Comparison of ENCODE assay signal across 1 cellular context in the genomic region with DNA sequence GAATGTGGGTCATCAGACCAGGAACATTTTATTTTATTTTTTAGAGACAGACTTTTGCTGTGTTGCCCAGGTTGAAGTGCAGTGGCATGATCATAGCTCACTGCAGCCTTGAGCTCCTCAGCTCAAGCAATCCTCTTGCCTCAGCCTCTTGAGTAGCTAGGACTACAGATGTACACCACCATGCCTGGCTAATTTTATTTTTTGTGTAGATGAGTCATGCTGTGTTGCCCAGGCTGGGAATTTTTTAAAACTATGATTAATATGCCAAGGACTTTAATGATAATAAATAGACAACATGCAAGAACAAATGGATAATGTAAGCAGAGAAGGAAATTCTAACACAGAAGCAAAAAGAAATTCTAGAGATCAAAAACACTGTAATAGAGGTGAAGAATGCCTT.
TF ChIP-seq lines count a peak whose summit lies in the region.

No MANE protein-coding gene starts in this region.

TF ChIP-seq in WTC11, 78 proteins besides CTCF, POLR2A, EP300 and RAD21 (continued from another document):
- TF ChIP-seq, protein P1, sequence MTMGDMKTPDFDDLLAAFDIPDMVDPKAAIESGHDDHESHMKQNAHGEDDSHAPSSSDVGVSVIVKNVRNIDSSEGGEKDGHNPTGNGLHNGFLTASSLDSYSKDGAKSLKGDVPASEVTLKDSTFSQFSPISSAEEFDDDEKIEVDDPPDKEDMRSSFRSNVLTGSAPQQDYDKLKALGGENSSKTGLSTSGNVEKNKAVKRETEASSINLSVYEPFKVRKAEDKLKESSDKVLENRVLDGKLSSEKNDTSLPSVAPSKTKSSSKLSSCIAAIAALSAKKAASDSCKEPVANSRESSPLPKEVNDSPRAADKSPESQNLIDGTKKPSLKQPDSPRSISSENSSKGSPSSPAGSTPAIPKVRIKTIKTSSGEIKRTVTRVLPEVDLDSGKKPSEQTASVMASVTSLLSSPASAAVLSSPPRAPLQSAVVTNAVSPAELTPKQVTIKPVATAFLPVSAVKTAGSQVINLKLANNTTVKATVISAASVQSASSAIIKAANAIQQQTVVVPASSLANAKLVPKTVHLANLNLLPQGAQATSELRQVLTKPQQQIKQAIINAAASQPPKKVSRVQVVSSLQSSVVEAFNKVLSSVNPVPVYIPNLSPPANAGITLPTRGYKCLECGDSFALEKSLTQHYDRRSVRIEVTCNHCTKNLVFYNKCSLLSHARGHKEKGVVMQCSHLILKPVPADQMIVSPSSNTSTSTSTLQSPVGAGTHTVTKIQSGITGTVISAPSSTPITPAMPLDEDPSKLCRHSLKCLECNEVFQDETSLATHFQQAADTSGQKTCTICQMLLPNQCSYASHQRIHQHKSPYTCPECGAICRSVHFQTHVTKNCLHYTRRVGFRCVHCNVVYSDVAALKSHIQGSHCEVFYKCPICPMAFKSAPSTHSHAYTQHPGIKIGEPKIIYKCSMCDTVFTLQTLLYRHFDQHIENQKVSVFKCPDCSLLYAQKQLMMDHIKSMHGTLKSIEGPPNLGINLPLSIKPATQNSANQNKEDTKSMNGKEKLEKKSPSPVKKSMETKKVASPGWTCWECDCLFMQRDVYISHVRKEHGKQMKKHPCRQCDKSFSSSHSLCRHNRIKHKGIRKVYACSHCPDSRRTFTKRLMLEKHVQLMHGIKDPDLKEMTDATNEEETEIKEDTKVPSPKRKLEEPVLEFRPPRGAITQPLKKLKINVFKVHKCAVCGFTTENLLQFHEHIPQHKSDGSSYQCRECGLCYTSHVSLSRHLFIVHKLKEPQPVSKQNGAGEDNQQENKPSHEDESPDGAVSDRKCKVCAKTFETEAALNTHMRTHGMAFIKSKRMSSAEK (CRISPR knock-in tag; IDR thresholded peaks at IDR 0.05; ENCODE audit: borderline replicate concordance) = no peak
- TF ChIP-seq, protein P2, sequence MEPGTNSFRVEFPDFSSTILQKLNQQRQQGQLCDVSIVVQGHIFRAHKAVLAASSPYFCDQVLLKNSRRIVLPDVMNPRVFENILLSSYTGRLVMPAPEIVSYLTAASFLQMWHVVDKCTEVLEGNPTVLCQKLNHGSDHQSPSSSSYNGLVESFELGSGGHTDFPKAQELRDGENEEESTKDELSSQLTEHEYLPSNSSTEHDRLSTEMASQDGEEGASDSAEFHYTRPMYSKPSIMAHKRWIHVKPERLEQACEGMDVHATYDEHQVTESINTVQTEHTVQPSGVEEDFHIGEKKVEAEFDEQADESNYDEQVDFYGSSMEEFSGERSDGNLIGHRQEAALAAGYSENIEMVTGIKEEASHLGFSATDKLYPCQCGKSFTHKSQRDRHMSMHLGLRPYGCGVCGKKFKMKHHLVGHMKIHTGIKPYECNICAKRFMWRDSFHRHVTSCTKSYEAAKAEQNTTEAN (CRISPR knock-in tag; IDR thresholded peaks at IDR 0.05) = no peak
- TF ChIP-seq, protein P3, sequence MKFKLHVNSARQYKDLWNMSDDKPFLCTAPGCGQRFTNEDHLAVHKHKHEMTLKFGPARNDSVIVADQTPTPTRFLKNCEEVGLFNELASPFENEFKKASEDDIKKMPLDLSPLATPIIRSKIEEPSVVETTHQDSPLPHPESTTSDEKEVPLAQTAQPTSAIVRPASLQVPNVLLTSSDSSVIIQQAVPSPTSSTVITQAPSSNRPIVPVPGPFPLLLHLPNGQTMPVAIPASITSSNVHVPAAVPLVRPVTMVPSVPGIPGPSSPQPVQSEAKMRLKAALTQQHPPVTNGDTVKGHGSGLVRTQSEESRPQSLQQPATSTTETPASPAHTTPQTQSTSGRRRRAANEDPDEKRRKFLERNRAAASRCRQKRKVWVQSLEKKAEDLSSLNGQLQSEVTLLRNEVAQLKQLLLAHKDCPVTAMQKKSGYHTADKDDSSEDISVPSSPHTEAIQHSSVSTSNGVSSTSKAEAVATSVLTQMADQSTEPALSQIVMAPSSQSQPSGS (CRISPR knock-in tag; IDR thresholded peaks at IDR 0.05; ENCODE audit: borderline replicate concordance, low read depth) = no peak
- TF ChIP-seq OVOL2 (CRISPR knock-in tag; IDR thresholded peaks at IDR 0.05; ENCODE audit: borderline replicate concordance) = no peak
- TF ChIP-seq, protein P4, sequence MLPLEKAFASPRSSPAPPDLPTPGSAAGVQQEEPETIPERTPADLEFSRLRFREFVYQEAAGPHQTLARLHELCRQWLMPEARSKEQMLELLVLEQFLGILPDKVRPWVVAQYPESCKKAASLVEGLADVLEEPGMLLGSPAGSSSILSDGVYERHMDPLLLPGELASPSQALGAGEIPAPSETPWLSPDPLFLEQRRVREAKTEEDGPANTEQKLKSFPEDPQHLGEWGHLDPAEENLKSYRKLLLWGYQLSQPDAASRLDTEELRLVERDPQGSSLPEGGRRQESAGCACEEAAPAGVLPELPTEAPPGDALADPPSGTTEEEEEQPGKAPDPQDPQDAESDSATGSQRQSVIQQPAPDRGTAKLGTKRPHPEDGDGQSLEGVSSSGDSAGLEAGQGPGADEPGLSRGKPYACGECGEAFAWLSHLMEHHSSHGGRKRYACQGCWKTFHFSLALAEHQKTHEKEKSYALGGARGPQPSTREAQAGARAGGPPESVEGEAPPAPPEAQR (CRISPR knock-in tag; IDR thresholded peaks at IDR 0.05) = no peak
- TF ChIP-seq ZNF138 (CRISPR knock-in tag; conservative IDR thresholded peaks at IDR 0.05) = no peak
- no peak for TF ChIP-seq ETV6 (CRISPR knock-in tag; IDR thresholded peaks at IDR 0.05)
- no peak for TF ChIP-seq MXD4 (CRISPR knock-in tag; IDR thresholded peaks at IDR 0.05; ENCODE audit: borderline replicate concordance)
- TF ChIP-seq, protein P5, sequence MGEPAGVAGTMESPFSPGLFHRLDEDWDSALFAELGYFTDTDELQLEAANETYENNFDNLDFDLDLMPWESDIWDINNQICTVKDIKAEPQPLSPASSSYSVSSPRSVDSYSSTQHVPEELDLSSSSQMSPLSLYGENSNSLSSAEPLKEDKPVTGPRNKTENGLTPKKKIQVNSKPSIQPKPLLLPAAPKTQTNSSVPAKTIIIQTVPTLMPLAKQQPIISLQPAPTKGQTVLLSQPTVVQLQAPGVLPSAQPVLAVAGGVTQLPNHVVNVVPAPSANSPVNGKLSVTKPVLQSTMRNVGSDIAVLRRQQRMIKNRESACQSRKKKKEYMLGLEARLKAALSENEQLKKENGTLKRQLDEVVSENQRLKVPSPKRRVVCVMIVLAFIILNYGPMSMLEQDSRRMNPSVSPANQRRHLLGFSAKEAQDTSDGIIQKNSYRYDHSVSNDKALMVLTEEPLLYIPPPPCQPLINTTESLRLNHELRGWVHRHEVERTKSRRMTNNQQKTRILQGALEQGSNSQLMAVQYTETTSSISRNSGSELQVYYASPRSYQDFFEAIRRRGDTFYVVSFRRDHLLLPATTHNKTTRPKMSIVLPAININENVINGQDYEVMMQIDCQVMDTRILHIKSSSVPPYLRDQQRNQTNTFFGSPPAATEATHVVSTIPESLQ (CRISPR knock-in tag; IDR thresholded peaks at IDR 0.05) = no peak
- no peak for TF ChIP-seq NFYB (CRISPR knock-in tag; conservative IDR thresholded peaks at IDR 0.05; ENCODE audit: low read depth)
- no peak for TF ChIP-seq SMAD4 (CRISPR knock-in tag; IDR thresholded peaks at IDR 0.05)
- TF ChIP-seq, protein P6, sequence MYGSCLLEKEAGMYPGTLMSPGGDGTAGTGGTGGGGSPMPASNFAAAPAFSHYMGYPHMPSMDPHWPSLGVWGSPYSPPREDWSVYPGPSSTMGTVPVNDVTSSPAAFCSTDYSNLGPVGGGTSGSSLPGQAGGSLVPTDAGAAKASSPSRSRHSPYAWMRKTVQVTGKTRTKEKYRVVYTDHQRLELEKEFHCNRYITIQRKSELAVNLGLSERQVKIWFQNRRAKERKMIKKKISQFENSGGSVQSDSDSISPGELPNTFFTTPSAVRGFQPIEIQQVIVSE (CRISPR knock-in tag; IDR thresholded peaks at IDR 0.05; ENCODE audit: borderline replicate concordance) = no peak
- TF ChIP-seq PRRX2 (CRISPR knock-in tag; IDR thresholded peaks at IDR 0.05) = no peak
- TF ChIP-seq, protein P7, sequence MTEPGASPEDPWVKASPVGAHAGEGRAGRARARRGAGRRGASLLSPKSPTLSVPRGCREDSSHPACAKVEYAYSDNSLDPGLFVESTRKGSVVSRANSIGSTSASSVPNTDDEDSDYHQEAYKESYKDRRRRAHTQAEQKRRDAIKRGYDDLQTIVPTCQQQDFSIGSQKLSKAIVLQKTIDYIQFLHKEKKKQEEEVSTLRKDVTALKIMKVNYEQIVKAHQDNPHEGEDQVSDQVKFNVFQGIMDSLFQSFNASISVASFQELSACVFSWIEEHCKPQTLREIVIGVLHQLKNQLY (CRISPR knock-in tag; IDR thresholded peaks at IDR 0.05) = no peak
- TF ChIP-seq, protein P8, sequence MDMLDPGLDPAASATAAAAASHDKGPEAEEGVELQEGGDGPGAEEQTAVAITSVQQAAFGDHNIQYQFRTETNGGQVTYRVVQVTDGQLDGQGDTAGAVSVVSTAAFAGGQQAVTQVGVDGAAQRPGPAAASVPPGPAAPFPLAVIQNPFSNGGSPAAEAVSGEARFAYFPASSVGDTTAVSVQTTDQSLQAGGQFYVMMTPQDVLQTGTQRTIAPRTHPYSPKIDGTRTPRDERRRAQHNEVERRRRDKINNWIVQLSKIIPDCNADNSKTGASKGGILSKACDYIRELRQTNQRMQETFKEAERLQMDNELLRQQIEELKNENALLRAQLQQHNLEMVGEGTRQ (CRISPR knock-in tag; IDR thresholded peaks at IDR 0.05) = no peak
- no peak for TF ChIP-seq JUN (CRISPR knock-in tag; IDR thresholded peaks at IDR 0.05)
- TF ChIP-seq NR2C2 (CRISPR knock-in tag; IDR thresholded peaks at IDR 0.05) = no peak
- no peak for TF ChIP-seq SMAD3 (CRISPR knock-in tag; IDR thresholded peaks at IDR 0.05; ENCODE audit: borderline replicate concordance)
